In genomic region chr5:100667021-100667671, GRCh38 we compare ENCODE assay signal across 8 cellular contexts.
A peak's percentile ranks its signal among the peaks of the same experiment; 100 is the strongest.
DNase-seq lines count a peak whose midpoint lies in the region; ATAC-seq lines count a peak whose summit lies in the region.

No MANE protein-coding gene starts in this region.

- ATAC-seq in HG02938 (IDR thresholded peaks at IDR 0.05; ENCODE audit: unreplicated experiment), result peak; percentile 76
- ATAC-seq in GM21576 (IDR thresholded peaks at IDR 0.05; ENCODE audit: unreplicated experiment), result no peak
- ATAC-seq in GM18517 (IDR thresholded peaks at IDR 0.05; ENCODE audit: unreplicated experiment), result no peak

- DNase-seq in ELR (ENCODE audit: low read depth), result peak; percentile 86
- peak; percentile 77 for DNase-seq in SKM-1 treated with dmso at 0.1 percent for 144 hours (lab: John Stamatoyannopoulos, UW; ENCODE audit: unreplicated experiment)
- DNase-seq in kidney glomerular epithelial cell (lab: John Stamatoyannopoulos, UW), result peak; percentile 28
- DNase-seq in NCI-H128 (lab: John Stamatoyannopoulos, UW; ENCODE audit: unreplicated experiment), result no peak
- no peak for DNase-seq in T1000 (lab: John Stamatoyannopoulos, UW)

Comparison
In these comparisons a context has a peak if more than half of its experiments do, and no peak if none do; other contexts are left out.
1. DNase-seq: peak in ELR (single experiment), SKM-1 treated with dmso at 0.1 percent for 144 hours (single experiment) and kidney glomerular epithelial cell (single experiment); none in NCI-H128 (single experiment) and T1000 (single experiment).